7 cellular contexts compared by ENCODE assay signal in genomic region chrX:54639346-54640102, GRCh38.
A peak's percentile ranks its signal among the peaks of the same experiment; 100 is the strongest.
DNase-seq lines count a peak whose midpoint lies in the region; ATAC-seq and TF ChIP-seq lines count a peak whose summit lies in the region.

No MANE protein-coding gene starts in this region.

- DNase-seq in NCI-H2029 treated with DMSO at 0.1 percent for 48 hours (lab: John Stamatoyannopoulos, UW) (peak; percentile 79), T1000 (lab: John Stamatoyannopoulos, UW) (peak; percentile 94), astrocyte of the spinal cord (ENCODE audit: low read depth, low spot score) (peak; percentile 98), hepatocyte (ENCODE audit: low spot score) (peak; percentile 95), renal cortical epithelial cell (ENCODE audit: low read depth) (peak; percentile 92)

- 50% methylated on average over 47 of the region's 47 CpGs for WGBS in hepatocyte (ENCODE audit: low lambda C conversion rate, missing lambda C conversion rate)

- in situ Hi-C loops in astrocyte of the spinal cord (cut with HindIII; ENCODE audit: low sequenced_read_pairs): no loop called here

- no peaks in the 10 kb centered on the region for H4K20me1 ChIP-seq in hepatocyte (ENCODE audit: insufficient read depth, poor library complexity, severe bottlenecking)

- no peaks in the 10 kb centered on the region for H3K36me3 ChIP-seq in hepatocyte (replicated peaks; ENCODE audit: insufficient read depth, low read depth)

- peak overlapping the region; percentile 97 for H3K27ac ChIP-seq in hepatocyte

- no peaks in the 10 kb centered on the region for H3K27me3 ChIP-seq in hepatocyte

- no peaks in the 10 kb centered on the region for H3K79me2 ChIP-seq in hepatocyte

- H2AFZ ChIP-seq in hepatocyte: no peak overlapping the region

- no peaks in the 10 kb centered on the region for H3K9me3 ChIP-seq in hepatocyte (ENCODE audit: low read depth)

- ATAC-seq in GM18511 (IDR thresholded peaks at IDR 0.05; ENCODE audit: unreplicated experiment) (peak; percentile 95), HG03039 (IDR thresholded peaks at IDR 0.05; ENCODE audit: unreplicated experiment) (peak; percentile 93)

- H3K4me3 ChIP-seq in astrocyte of the spinal cord (ENCODE audit: low read depth, low read length) (peak overlapping the region; percentile 51), hepatocyte (no peak overlapping the region)

- TF ChIP-seq CTCF in astrocyte of the spinal cord (IDR thresholded peaks at IDR 0.05; ENCODE audit: low read depth, low read length) (peak; percentile 66), hepatocyte (IDR thresholded peaks at IDR 0.05; ENCODE audit: poor library complexity) (peak; percentile 64)

- H3K4me2 ChIP-seq in hepatocyte: peak overlapping the region; percentile 67

- no peaks in the 10 kb centered on the region for H3K9me2 ChIP-seq in hepatocyte (replicated peaks; ENCODE audit: insufficient read depth)

- H3K4me1 ChIP-seq in hepatocyte (ENCODE audit: insufficient read depth): peaks cover 7% of the 10 kb centered on the region
